Comparison of ENCODE assay signal across 10 cellular contexts in the genomic region with DNA sequence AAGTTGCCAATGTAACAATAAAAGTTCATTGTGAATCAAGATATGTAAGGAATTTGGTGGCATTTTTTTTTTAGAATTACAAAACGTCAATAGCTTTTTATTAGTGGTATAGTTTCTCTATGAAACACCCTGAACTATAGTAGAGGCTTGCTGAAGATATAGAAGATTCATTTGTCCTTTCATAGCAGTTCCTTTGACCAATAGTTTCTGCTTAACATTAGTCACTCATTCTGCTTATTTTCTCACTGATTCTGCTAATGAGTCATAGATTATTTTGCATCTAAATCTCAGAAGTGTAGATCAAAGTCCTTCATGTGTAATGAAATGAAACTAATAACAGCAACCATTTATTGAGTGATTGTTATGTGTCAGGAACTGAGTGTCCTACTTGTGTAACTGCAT.
DNase-seq lines count a peak whose midpoint lies in the region; ATAC-seq, FAIRE-seq and TF ChIP-seq lines count a peak whose summit lies in the region.
"Had no signal": no experiment of that assay in that cellular context is flagged by ENCODE, and none has a peak within 500 bp of the region (broad histone marks: within the 10 kb centered on the region; RNA-seq: fewer than 3 reads in every experiment).

No MANE protein-coding gene starts in this region.

- H3K9me3 ChIP-seq in small intestine (ENCODE audit: control insufficient read depth, low read depth) (no peaks in the 10 kb centered on the region), kidney (ENCODE audit: control insufficient read depth in 1 of 2, low read length in 2 of 2) (no peaks in the 10 kb centered on the region)

- no peak overlapping the region for H3K9ac ChIP-seq in kidney (ENCODE audit: low read length in 2 of 2)

- H3K27me3 ChIP-seq in small intestine (ENCODE audit: control insufficient read depth in 2 of 2, insufficient read depth in 2 of 2, low read length in 2 of 2), result no peaks in the 10 kb centered on the region

- TF ChIP-seq CTCF in kidney (IDR thresholded peaks at IDR 0.05; ENCODE audit: borderline replicate concordance, extremely low read depth, insufficient read depth), result no peak

- no peaks in the 10 kb centered on the region for H3K4me1 ChIP-seq in small intestine (ENCODE audit: control insufficient read depth in 2 of 2, insufficient read depth in 1 of 2, low read depth in 1 of 2, low read length in 1 of 2)
- no peaks in the 10 kb centered on the region for H3K4me1 ChIP-seq in kidney (ENCODE audit: control insufficient read depth in 1 of 2, insufficient read depth in 1 of 2, low read depth in 1 of 2, low read length in 2 of 2)

- DNase-seq in LHCN-M2 (ENCODE audit: low read depth), result peak; percentile 2
- peak; percentile 58 for DNase-seq in small intestine
- no peak for DNase-seq in kidney
- no peak for DNase-seq in NCI-H1417 (lab: John Stamatoyannopoulos, UW)
- DNase-seq in HT-29 (ENCODE audit: low spot score), result no peak
- DNase-seq: NCI-H2171 treated with DMSO at 0.1 percent for 48 hours, Right ventricle myocardium superior had no signal

- no peak overlapping the region for H3K27ac ChIP-seq in small intestine (ENCODE audit: low read depth in 1 of 2, low read length in 1 of 2)
- no peak overlapping the region for H3K27ac ChIP-seq in kidney (ENCODE audit: low read depth in 2 of 2, low read length in 2 of 2)

- ATAC-seq in GM18909 (IDR thresholded peaks at IDR 0.05; ENCODE audit: poor library complexity, unreplicated experiment) (peak; percentile 70), HG02763 (IDR thresholded peaks at IDR 0.05; ENCODE audit: unreplicated experiment) (peak; percentile 51)
- ATAC-seq: HepG2 had no signal

- H3K36me3 ChIP-seq in small intestine (ENCODE audit: control insufficient read depth in 2 of 2, insufficient read depth in 2 of 2, low read length in 2 of 2), result no peaks in the 10 kb centered on the region
- H3K36me3 ChIP-seq in kidney (ENCODE audit: control insufficient read depth in 1 of 2, insufficient read depth in 2 of 2, low read length in 2 of 2), result no peaks in the 10 kb centered on the region

- FAIRE-seq in small intestine (lab: Jason Lieb, UNC), result peak; percentile 55
- no peak for FAIRE-seq in kidney (lab: Jason Lieb, UNC)
- FAIRE-seq: HepG2 had no signal

- WGBS in small intestine, 3 donors, result 5 to 22% (median 14%) methylated on average over 1 of the region's 1 CpG

- intact Hi-C loops in kidney (cut with DNase I), result no loop called here

- H3K4me3 ChIP-seq in small intestine (ENCODE audit: low read depth in 1 of 2, low read length in 2 of 2) (no peak overlapping the region), kidney (ENCODE audit: low read length in 2 of 2) (no peak overlapping the region)

Comparison
In these comparisons a context has a peak if more than half of its experiments do, and no peak if none do; other contexts are left out.
1. DNase-seq: peak in LHCN-M2 (single experiment) and small intestine (single experiment); none in kidney (single experiment), NCI-H1417 (0 of 3) and HT-29 (single experiment).